In genomic region chr17:22131740-22132139, GRCh38 we compare ENCODE assay signal across 21 cellular contexts.
A peak's percentile ranks its signal among the peaks of the same experiment; 100 is the strongest.
DNase-seq lines count a peak whose midpoint lies in the region; ATAC-seq, FAIRE-seq and TF ChIP-seq lines count a peak whose summit lies in the region.
"Had no signal": no experiment of that assay in that cellular context is flagged by ENCODE, and none has a peak within 500 bp of the region (broad histone marks: within the 10 kb centered on the region; RNA-seq: fewer than 3 reads in every experiment).

No MANE protein-coding gene starts in this region.

- H3K4me2 ChIP-seq in A549 (no peak overlapping the region), IMR-90 (ENCODE audit: low read depth, low read length) (no peak overlapping the region), PC-9 (no peak overlapping the region)
- H3K4me2 ChIP-seq: BLaER1 treated with 17β-estradiol and CSF1 and Interleukin-3, amounts not matched to agents 10 nM and 100 nM had no signal

- no peaks in the 10 kb centered on the region for H3F3A ChIP-seq in PC-9 (ENCODE audit: insufficient read depth, low read depth)

- H2BK20ac ChIP-seq in IMR-90 (ENCODE audit: low read depth, low read length): no peak overlapping the region

- FAIRE-seq in A549 (lab: Jason Lieb, UNC): no peak
- FAIRE-seq: A204.1, D721Med, G401.6, GM12891, GM19239 had no signal

- no peak for TF ChIP-seq RAD21 in A549 (conservative IDR thresholded peaks at IDR 0.05 in 1 of 2, IDR thresholded peaks at IDR 0.05 in 1 of 2)
- no peak for TF ChIP-seq RAD21 in IMR-90 (IDR thresholded peaks at IDR 0.05; ENCODE audit: low read length)

- in situ Hi-C loops in IMR-90 (cut with MboI; ENCODE audit: low sequenced_read_pairs): no loop called here

- H3K9ac ChIP-seq in IMR-90 (ENCODE audit: low read depth, low read length): no peak overlapping the region
- H3K9ac ChIP-seq: BLaER1 treated with 17β-estradiol and CSF1 and Interleukin-3, amounts not matched to agents 10 nM and 100 nM had no signal

- no peaks in the 10 kb centered on the region for H3K27me3 ChIP-seq in IMR-90 (ENCODE audit: control insufficient read depth, insufficient read depth, low read length)
- no peaks in the 10 kb centered on the region for H3K27me3 ChIP-seq in PC-9 (ENCODE audit: insufficient read depth, low read depth)
- H3K27me3 ChIP-seq: BLaER1 treated with 17β-estradiol and CSF1 and Interleukin-3, amounts not matched to agents 10 nM and 100 nM had no signal

- H2BK5ac ChIP-seq in IMR-90 (ENCODE audit: low read depth, low read length, poor library complexity, severe bottlenecking): no peak overlapping the region

- H3K4me3 ChIP-seq in A549 (no peak overlapping the region), IMR-90 (ENCODE audit: insufficient read depth, low read depth, low read length) (no peak overlapping the region), PC-9 (no peak overlapping the region)
- H3K4me3 ChIP-seq: BLaER1 treated with 17β-estradiol and CSF1 and Interleukin-3, amounts not matched to agents 10 nM and 100 nM had no signal

- no peaks in the 10 kb centered on the region for H3K79me1 ChIP-seq in IMR-90 (ENCODE audit: low read depth in 1 of 2, low read length in 2 of 2)

- no peak overlapping the region for H2BK120ac ChIP-seq in IMR-90 (ENCODE audit: low read depth, low read length)

- H3K18ac ChIP-seq in IMR-90 (ENCODE audit: low read depth, low read length): no peak overlapping the region

- H3K9me1 ChIP-seq in IMR-90 (ENCODE audit: insufficient read depth, low read length): no peaks in the 10 kb centered on the region

- H3K27ac ChIP-seq in A549 (no peak overlapping the region), IMR-90 (ENCODE audit: insufficient read depth, low read length) (no peak overlapping the region), PC-9 (no peak overlapping the region), caudate nucleus (ENCODE audit: low read depth, low read length) (no peak overlapping the region)
- H3K27ac ChIP-seq: BLaER1 treated with 17β-estradiol and CSF1 and Interleukin-3, amounts not matched to agents 10 nM and 100 nM; C4-2B had no signal

- no peak overlapping the region for H2AK5ac ChIP-seq in IMR-90 (ENCODE audit: low read depth, low read length)

- no peak overlapping the region for H4K8ac ChIP-seq in IMR-90 (ENCODE audit: low read depth in 2 of 2, low read length in 2 of 2)

- no peak for TF ChIP-seq EP300 in A549 (IDR thresholded peaks at IDR 0.05)

- H3K9me2 ChIP-seq in PC-9 (ENCODE audit: insufficient read depth): no peaks in the 10 kb centered on the region

- H2AFZ ChIP-seq in IMR-90 (replicated peaks; ENCODE audit: low read length, poor library complexity) (no peak overlapping the region), PC-9 (no peak overlapping the region)

- DNase-seq in A549 (ENCODE audit: low read depth in 1 of 2, low spot score in 1 of 2) (no peak), IMR-90 (no peak), pons (ENCODE audit: low spot score) (peak; percentile 1), PC-9 (no peak), caudate nucleus (lab: John Stamatoyannopoulos, UW) (no peak), NCI-H2029 treated with DMSO at 0.1 percent for 48 hours (lab: John Stamatoyannopoulos, UW) (no peak)
- DNase-seq: 8988T; AML-193; Caco-2; Calu3; CD4-positive, alpha-beta T cell; CD8-positive, alpha-beta T cell; DMS79 treated with DMSO at 0.1 percent for 48 hours; GF-D8 had no signal

- H3K4ac ChIP-seq in IMR-90 (ENCODE audit: low read depth, low read length): no peak overlapping the region

- TF ChIP-seq CTCF in A549 (IDR thresholded peaks at IDR 0.05): no peak
- TF ChIP-seq CTCF in IMR-90 (conservative IDR thresholded peaks at IDR 0.05; ENCODE audit: low read depth, low read length): no peak
- TF ChIP-seq CTCF in PC-9 (conservative IDR thresholded peaks at IDR 0.05): no peak

- dilution Hi-C loops in IMR-90 (cut with HindIII; ENCODE audit: low sequenced_read_pairs, unreplicated experiment): no loop called here

- H3K9me3 ChIP-seq in A549 (no peaks in the 10 kb centered on the region), IMR-90 (ENCODE audit: control insufficient read depth, insufficient read depth, low read length) (peaks cover 8% of the 10 kb centered on the region), PC-9 (ENCODE audit: insufficient read depth, low read depth) (no peaks in the 10 kb centered on the region)
- H3K9me3 ChIP-seq: BLaER1 treated with 17β-estradiol and CSF1 and Interleukin-3, amounts not matched to agents 10 nM and 100 nM; Caco-2 had no signal

- H3K79me2 ChIP-seq in PC-9 (ENCODE audit: low read depth): no peaks in the 10 kb centered on the region

- BruUV-seq in IMR-90 (replicated peaks; lab: Mats Ljungman, UMichigan) (no TSS peak), PC-9 (replicated peaks; lab: Mats Ljungman, UMichigan) (no TSS peak)

- ATAC-seq in A549 (no peak), IMR-90 (ENCODE audit: low read depth) (no peak)
- ATAC-seq: CD8-positive, alpha-beta T cell had no signal

- 0% methylated on average over 1 of the region's 1 CpG for WGBS in A549 (ENCODE audit: missing lambda C conversion rate)
- WGBS in IMR-90 (ENCODE audit: extremely low coverage in 2 of 2, insufficient read length in 1 of 2), 2 experiments: no CpG with 5 or more reads among the region's 1 CpG

- H3K56ac ChIP-seq in IMR-90 (ENCODE audit: extremely low read depth, insufficient read depth, low read length): no peak overlapping the region

- H3K36me3 ChIP-seq in IMR-90 (ENCODE audit: control insufficient read depth, insufficient read depth, low read length): no peaks in the 10 kb centered on the region
- H3K36me3 ChIP-seq in PC-9 (ENCODE audit: low read depth): no peaks in the 10 kb centered on the region
- H3K36me3 ChIP-seq: BLaER1 treated with 17β-estradiol and CSF1 and Interleukin-3, amounts not matched to agents 10 nM and 100 nM had no signal

- H4K5ac ChIP-seq in IMR-90 (ENCODE audit: low read depth, low read length): no peak overlapping the region

- H2BK15ac ChIP-seq in IMR-90 (ENCODE audit: low read depth, low read length): no peak overlapping the region

- H4K20me1 ChIP-seq in IMR-90 (ENCODE audit: insufficient read depth, low read length) (no peaks in the 10 kb centered on the region), PC-9 (ENCODE audit: insufficient read depth) (no peaks in the 10 kb centered on the region)
- H4K20me1 ChIP-seq: BLaER1 treated with 17β-estradiol and CSF1 and Interleukin-3, amounts not matched to agents 10 nM and 100 nM had no signal

- CTCF ChIA-PET in A549 (lab: Yijun Ruan, JAX) (no interaction called here), IMR-90 (lab: Yijun Ruan, JAX) (no interaction called here), PC-9 (lab: Charles Lee) (no interaction called here)

- TF ChIP-seq POLR2A in A549 (IDR thresholded peaks at IDR 0.05; ENCODE audit: low read length) (no peak), IMR-90 (IDR thresholded peaks at IDR 0.05; ENCODE audit: low read depth, low read length) (no peak)

- no peak overlapping the region for H2AK9ac ChIP-seq in IMR-90 (replicated peaks; ENCODE audit: low read depth, low read length, poor library complexity)

- H3K23ac ChIP-seq in IMR-90 (ENCODE audit: low read depth, low read length): no peak overlapping the region

- POLR2A ChIA-PET in A549 (lab: Yijun Ruan, JAX) (no interaction called here), IMR-90 (lab: Charles Lee; ENCODE audit: unreplicated experiment) (no interaction called here), PC-9 (lab: Charles Lee; ENCODE audit: unreplicated experiment) (no interaction called here)

- H3K4me1 ChIP-seq in A549 (no peaks in the 10 kb centered on the region), IMR-90 (ENCODE audit: control insufficient read depth, insufficient read depth, low read length) (no peaks in the 10 kb centered on the region), PC-9 (replicated peaks; ENCODE audit: insufficient read depth) (no peaks in the 10 kb centered on the region)
- H3K4me1 ChIP-seq: BLaER1 treated with 17β-estradiol and CSF1 and Interleukin-3, amounts not matched to agents 10 nM and 100 nM; Caco-2 had no signal

- no peak overlapping the region for H3K14ac ChIP-seq in IMR-90 (replicated peaks; ENCODE audit: low read depth, low read length)

- H4K91ac ChIP-seq in IMR-90 (ENCODE audit: insufficient read depth, low read depth, low read length): no peak overlapping the region

- intact Hi-C loops in IMR-90 (cut with micrococcal nuclease) (no loop called here), PC-9 (cut with micrococcal nuclease; ENCODE audit: unreplicated experiment) (no loop called here)

TF ChIP-seq in A549, 52 proteins besides CTCF, POLR2A, EP300 and RAD21:
- TF ChIP-seq MAFK (IDR thresholded peaks at IDR 0.05; ENCODE audit: partially characterized antibody) (peak; percentile 81), ESRRA (IDR thresholded peaks at IDR 0.05; ENCODE audit: borderline replicate concordance, low read length) (no peak)

TF ChIP-seq in IMR-90, 13 proteins besides CTCF, POLR2A, EP300 and RAD21:
- TF ChIP-seq FOS (IDR thresholded peaks at IDR 0.05; ENCODE audit: low read depth, low read length): no peak
- TF ChIP-seq MAFK (IDR thresholded peaks at IDR 0.05; ENCODE audit: low read depth, low read length): peak; percentile 48; the same call in 1 of the 2 replicates
